In the genomic region with DNA sequence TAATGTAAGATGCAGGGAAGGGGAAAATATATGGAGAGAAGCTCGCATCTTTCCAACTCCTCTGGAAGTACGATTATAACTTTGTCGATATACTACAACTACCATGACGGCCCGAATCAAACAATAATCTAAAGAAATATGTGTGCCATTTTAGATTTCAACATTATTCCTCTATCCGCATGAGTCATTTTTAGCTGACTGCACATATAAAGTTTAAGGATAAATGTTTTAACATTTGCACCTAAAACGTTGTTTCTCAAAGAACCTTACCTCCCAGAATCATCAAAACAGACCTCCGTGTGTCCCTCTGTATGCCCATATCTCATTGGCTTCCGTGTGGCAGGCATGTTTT, we compare ENCODE assay signal across 8 cellular contexts. TPM values are rescaled to one million over a fixed set of nuclear protein-coding genes. Genes with fewer than 3 reads are reported as not detected.
A peak's percentile ranks its signal among the peaks of the same experiment; 100 is the strongest.
DNase-seq lines count a peak whose midpoint lies in the region; ATAC-seq and TF ChIP-seq lines count a peak whose summit lies in the region.

No MANE protein-coding gene starts in this region.

- POLR2A ChIA-PET in AG04449 (lab: Yijun Ruan, JAX) (interaction anchor here (0.5 to 1.3 kb wide), 5 partner anchors 18 to 105 kb away, joined by 3 to 7 read pairs (median 3); partner anchors contain the start of gene MAPK1IP1L), IMR-90 (lab: Charles Lee; ENCODE audit: unreplicated experiment) (interaction anchor here (0.5 kb wide), 1 partner anchor 11 kb away, joined by 3 read pairs; no protein-coding TSS in a partner anchor)

- H3K9me1 ChIP-seq in IMR-90 (ENCODE audit: insufficient read depth, low read length), result no peaks in the 10 kb centered on the region

- no peak overlapping the region for H3K18ac ChIP-seq in IMR-90 (ENCODE audit: low read depth, low read length)

- no peak overlapping the region for H2BK20ac ChIP-seq in IMR-90 (ENCODE audit: low read depth, low read length)

- no peaks in the 10 kb centered on the region for H3K9me3 Mint-ChIP-seq in central memory CD8-positive, alpha-beta T cell
- no peaks in the 10 kb centered on the region for H3K9me3 Mint-ChIP-seq in naive B cell

- H3K79me1 ChIP-seq in IMR-90 (ENCODE audit: low read depth in 1 of 2, low read length in 2 of 2), result peaks cover 14 to 56% of the 10 kb centered on the region in 2 experiments

- H2AK5ac ChIP-seq in IMR-90 (ENCODE audit: low read depth, low read length), result no peak overlapping the region

- peaks cover 15% of the 10 kb centered on the region for H3K36me3 Mint-ChIP-seq in central memory CD8-positive, alpha-beta T cell (ENCODE audit: insufficient read depth)
- no peaks in the 10 kb centered on the region for H3K36me3 Mint-ChIP-seq in naive B cell

- peak overlapping the region; percentile 98 for H2AFZ ChIP-seq in IMR-90 (replicated peaks; ENCODE audit: low read length, poor library complexity)

- peak overlapping the region; percentile 65; the same call in 1 of the 2 replicates for H3K4ac ChIP-seq in IMR-90 (ENCODE audit: low read depth, low read length)

- H3K14ac ChIP-seq in IMR-90 (replicated peaks; ENCODE audit: low read depth, low read length), result peak overlapping the region; percentile 53

- peak overlapping the region; percentile 92 for H3K23ac ChIP-seq in IMR-90 (ENCODE audit: low read depth, low read length)

- H3K27me3 ChIP-seq in IMR-90 (ENCODE audit: control insufficient read depth, insufficient read depth, low read length), result no peaks in the 10 kb centered on the region

- no peaks in the 10 kb centered on the region for H3K9me3 ChIP-seq in IMR-90 (ENCODE audit: control insufficient read depth, insufficient read depth, low read length)

- peaks cover 5% of the 10 kb centered on the region; the same call in 1 of the 2 replicates for H3K4me1 ChIP-seq in IMR-90 (ENCODE audit: control insufficient read depth, insufficient read depth, low read length)

- CTCF ChIA-PET in AG04449 (lab: Yijun Ruan, JAX), result interaction anchor here (1.0 to 7.7 kb wide), 6 partner anchors 11 to 134 kb away, joined by 3 to 41 read pairs (median 6); partner anchors contain the start of gene MAPK1IP1L
- CTCF ChIA-PET in IMR-90 (lab: Yijun Ruan, JAX), result interaction anchor here (2.5 kb wide), 1 partner anchor 9 kb away, joined by 7 read pairs; no protein-coding TSS in a partner anchor

- intact Hi-C loops in IMR-90 (cut with micrococcal nuclease), result loop anchor here (2.0 kb wide), 1 partner anchor 16 kb away; no protein-coding TSS in a partner anchor

- H3K27me3 Mint-ChIP-seq in central memory CD8-positive, alpha-beta T cell, result no peaks in the 10 kb centered on the region
- H3K27me3 Mint-ChIP-seq in naive B cell, result no peaks in the 10 kb centered on the region

- peak overlapping the region; percentile 69 for H3K56ac ChIP-seq in IMR-90 (ENCODE audit: extremely low read depth, insufficient read depth, low read length)

- TF ChIP-seq RAD21 in IMR-90 (IDR thresholded peaks at IDR 0.05; ENCODE audit: low read length), result no peak

- H3K4me3 Mint-ChIP-seq in central memory CD8-positive, alpha-beta T cell, result peak overlapping the region; percentile 88
- peak overlapping the region; percentile 90 to 97 (median 94) for H3K4me3 Mint-ChIP-seq in naive B cell

- TF ChIP-seq CTCF in AG04449 (IDR thresholded peaks at IDR 0.05; ENCODE audit: insufficient read depth, low read length, missing control alignments) (no peak), IMR-90 (conservative IDR thresholded peaks at IDR 0.05; ENCODE audit: low read depth, low read length) (no peak), GM20000 (IDR thresholded peaks at IDR 0.05; ENCODE audit: extremely low read depth, missing control alignments) (no peak)

- H3K4me3 ChIP-seq in AG04449 (ENCODE audit: low read depth, low read length) (peak overlapping the region; percentile 88), IMR-90 (ENCODE audit: insufficient read depth, low read depth, low read length) (peak overlapping the region; percentile 83)

- H3K27ac Mint-ChIP-seq in central memory CD8-positive, alpha-beta T cell (ENCODE audit: low read depth), result peak overlapping the region; percentile 89
- H3K27ac Mint-ChIP-seq in naive B cell, result peak overlapping the region; percentile 92 to 98 (median 96)

- peak overlapping the region; percentile 96 for H3K4me2 ChIP-seq in IMR-90 (ENCODE audit: low read depth, low read length)

- peak overlapping the region; percentile 76 for H3K27ac ChIP-seq in IMR-90 (ENCODE audit: insufficient read depth, low read length)

- no peak for TF ChIP-seq POLR2A in IMR-90 (IDR thresholded peaks at IDR 0.05; ENCODE audit: low read depth, low read length)

- WGBS in IMR-90 (ENCODE audit: extremely low coverage in 2 of 2, insufficient read length in 1 of 2), 2 experiments, result no CpG with 5 or more reads among the region's 9 CpGs

- no peak overlapping the region for H2BK15ac ChIP-seq in IMR-90 (ENCODE audit: low read depth, low read length)

- no peaks in the 10 kb centered on the region; the same call in 1 of the 2 replicates for H3K36me3 ChIP-seq in IMR-90 (ENCODE audit: control insufficient read depth, insufficient read depth, low read length)

- H4K5ac ChIP-seq in IMR-90 (ENCODE audit: low read depth, low read length), result no peak overlapping the region

- H4K91ac ChIP-seq in IMR-90 (ENCODE audit: insufficient read depth, low read depth, low read length), result peak overlapping the region; percentile 58

- peak overlapping the region; percentile 78 to 90 for H4K8ac ChIP-seq in IMR-90 (ENCODE audit: low read depth in 2 of 2, low read length in 2 of 2)

- in situ Hi-C loops in IMR-90 (cut with MboI; ENCODE audit: low sequenced_read_pairs), result no loop called here
- in situ Hi-C loops in KBM-7 (cut with MboI; ENCODE audit: low pct_unique_long_range_greater_than_20kb, low sequenced_read_pairs), result no loop called here

- no peak overlapping the region for H2BK120ac ChIP-seq in IMR-90 (ENCODE audit: low read depth, low read length)

- ATAC-seq in IMR-90 (ENCODE audit: low read depth), result no peak
- no peak for ATAC-seq in central memory CD8-positive, alpha-beta T cell (replicated peaks; ENCODE audit: extremely low read depth, poor library complexity, severe bottlenecking)
- ATAC-seq in naive B cell (ENCODE audit: low read depth in 2 of 2), result no peak
- no peak for ATAC-seq in GM18511 (IDR thresholded peaks at IDR 0.05; ENCODE audit: unreplicated experiment)

- BruUV-seq in IMR-90 (replicated peaks; lab: Mats Ljungman, UMichigan), result TSS peak; percentile 69

- H2AK9ac ChIP-seq in IMR-90 (replicated peaks; ENCODE audit: low read depth, low read length, poor library complexity), result peak overlapping the region; percentile 18

- H2BK5ac ChIP-seq in IMR-90 (ENCODE audit: low read depth, low read length, poor library complexity, severe bottlenecking), result peak overlapping the region; percentile 54

- peaks cover 7% of the 10 kb centered on the region; the same call in 1 of the 2 replicates for H4K20me1 ChIP-seq in IMR-90 (ENCODE audit: insufficient read depth, low read length)

- peaks cover 38% of the 10 kb centered on the region for H3K4me1 Mint-ChIP-seq in central memory CD8-positive, alpha-beta T cell
- H3K4me1 Mint-ChIP-seq in naive B cell, result peaks cover 32 to 37% (median 35%) of the 10 kb centered on the region in 3 donors

- H3K9ac ChIP-seq in IMR-90 (ENCODE audit: low read depth, low read length), result peak overlapping the region; percentile 81

- dilution Hi-C loops in IMR-90 (cut with HindIII; ENCODE audit: low sequenced_read_pairs, unreplicated experiment), result no loop called here

- DNase-seq in AG04449 (ENCODE audit: low read depth, low spot score) (no peak), IMR-90 (no peak), naive B cell (no peak), KBM-7 (no peak), NCI-H1694 (lab: John Stamatoyannopoulos, UW) (no peak), GM20000 (ENCODE audit: low spot score) (no peak)
- no peak for DNase-seq in central memory CD8-positive, alpha-beta T cell (ENCODE audit: low spot score in 2 of 2)

TF ChIP-seq in IMR-90, 13 proteins besides CTCF, POLR2A, EP300 and RAD21:
- TF ChIP-seq FOS (IDR thresholded peaks at IDR 0.05; ENCODE audit: low read depth, low read length) (0 out of 2 replicates have a peak, but pooled peaks have one; percentile 2), RCOR1 (IDR thresholded peaks at IDR 0.05; ENCODE audit: insufficient replicate concordance, low read length) (no peak), MAFK (IDR thresholded peaks at IDR 0.05; ENCODE audit: low read depth, low read length) (peak; percentile 61), USF2 (IDR thresholded peaks at IDR 0.05; ENCODE audit: low read depth, low read length) (no peak), MXI1 (IDR thresholded peaks at IDR 0.05; ENCODE audit: borderline replicate concordance, low read depth, low read length) (no peak)

RNA-seq across cellular contexts. Expression of gene WDHD1, which starts 0.5 kb away (rescaled TPM):
- 13.1 and 17.5 TPM in 2 replicates for total RNA-seq in IMR-90 (2012; rRNA removed)
- polyA plus RNA-seq in IMR-90 (2012; rRNA removed) (3.7 and 4.4 TPM in 2 replicates), naive B cell (ENCODE audit: low read depth in 6 of 6) (1 to 10 TPM in 5 of 6 donors, not detected in 1; 2.5 to 5.4 (median 3.1) TPM)
- polyA plus RNA-seq in IMR-90 (2012; cell fraction: cytosol; rRNA removed), result 0.48 and 0.61 TPM in 2 replicates
- 0.27 and 1.9 TPM in 2 replicates for polyA plus RNA-seq in IMR-90 (2012; cell fraction: nucleus; rRNA removed; ENCODE audit: low replicate concordance)

RNA-seq across cellular contexts. Expression of gene SOCS4, which starts 0.6 kb away (rescaled TPM):
- total RNA-seq in IMR-90 (2012; rRNA removed), result 12.7 and 21.7 TPM in 2 replicates
- 3.3 and 4.6 TPM in 2 replicates for polyA plus RNA-seq in IMR-90 (2012; rRNA removed)
- 0.64 and 0.76 TPM in 2 replicates for polyA plus RNA-seq in IMR-90 (2012; cell fraction: cytosol; rRNA removed)
- polyA plus RNA-seq in IMR-90 (2012; cell fraction: nucleus; rRNA removed; ENCODE audit: low replicate concordance), result 0.88 and 4.1 TPM in 2 replicates
- 1 to 10 TPM; 1.1 to 7.0 (median 2.4) TPM for polyA plus RNA-seq in naive B cell (ENCODE audit: low read depth in 6 of 6)

RNA-seq across cellular contexts. Expression of gene MAPK1IP1L, which starts 25.0 kb away (rescaled TPM):
- total RNA-seq in IMR-90 (2012; rRNA removed), result 37.2 and 44.8 TPM in 2 replicates
- polyA plus RNA-seq in IMR-90 (2012; rRNA removed), result 168 and 201 TPM in 2 replicates
- polyA plus RNA-seq in IMR-90 (2012; cell fraction: cytosol; rRNA removed), result 131 and 180 TPM in 2 replicates
- 51.1 and 80.0 TPM in 2 replicates for polyA plus RNA-seq in IMR-90 (2012; cell fraction: nucleus; rRNA removed; ENCODE audit: low replicate concordance)
- 100 to 1,000 TPM; 104 to 140 (median 117) TPM for polyA plus RNA-seq in naive B cell (ENCODE audit: low read depth in 6 of 6)
